ENCODE assay signal across 8 cellular contexts in genomic region chr19:12155324-12155723, GRCh38. TPM values are rescaled to one million over a fixed set of nuclear protein-coding genes. Genes with fewer than 3 reads are reported as not detected.
DNase-seq lines count a peak whose midpoint lies in the region; ATAC-seq, FAIRE-seq and TF ChIP-seq lines count a peak whose summit lies in the region.

No MANE protein-coding gene starts in this region.

- peaks cover 10 to 16% of the 10 kb centered on the region in 2 donors for H3K4me1 Mint-ChIP-seq in natural killer cell treated with Interleukin-12 subunit alpha and Interleukin-12 subunit beta and Interleukin-15 and Interleukin-18, amount 100 ng/mL, for 72 hours (ENCODE audit: low read depth in 2 of 2)

- no peak for TF ChIP-seq POLR2A in H54 (IDR thresholded peaks at IDR 0.05; ENCODE audit: low read depth, low read length)

- H3K27me3 ChIP-seq in BE2C, result no peaks in the 10 kb centered on the region
- no peaks in the 10 kb centered on the region for H3K27me3 ChIP-seq in Karpas-422 (ENCODE audit: low read length)
- H3K27me3 ChIP-seq in duodenal mucosa (ENCODE audit: control insufficient read depth in 1 of 2, insufficient read depth in 2 of 2, low read length in 2 of 2), result no peaks in the 10 kb centered on the region

- H3K36me3 ChIP-seq in BE2C (peaks cover 31% of the 10 kb centered on the region), Karpas-422 (ENCODE audit: insufficient read depth, low read length) (peaks cover 30% of the 10 kb centered on the region), duodenal mucosa (ENCODE audit: control insufficient read depth in 1 of 2, insufficient read depth in 2 of 2, low read length in 2 of 2) (peaks cover 0 to 3% of the 10 kb centered on the region in 2 donors)

- H3K4me3 ChIP-seq in BE2C (ENCODE audit: low read depth, low read length) (peak overlapping the region; percentile 90), Karpas-422 (ENCODE audit: low read length) (peak overlapping the region; percentile 92), duodenal mucosa (ENCODE audit: low read depth in 1 of 2, low read length in 2 of 2) (peak overlapping the region; percentile 84 to 89)

- peak overlapping the region; percentile 89 for H3K4me3 Mint-ChIP-seq in natural killer cell treated with Interleukin-12 subunit alpha and Interleukin-12 subunit beta and Interleukin-15 and Interleukin-18, amount 100 ng/mL, for 72 hours

- H3K9ac ChIP-seq in Karpas-422 (ENCODE audit: low read length) (peak overlapping the region; percentile 98), duodenal mucosa (ENCODE audit: low read depth in 1 of 2, low read length in 2 of 2) (no peak overlapping the region)

- no peak for TF ChIP-seq CTCF in BE2C (IDR thresholded peaks at IDR 0.05; ENCODE audit: low read depth, low read length)

- DNase-seq in BE2C, result no peak
- DNase-seq in Karpas-422, result no peak
- DNase-seq in natural killer cell treated with Interleukin-12 subunit alpha and Interleukin-12 subunit beta and Interleukin-15 and Interleukin-18, amount 100 ng/mL, for 72 hours (ENCODE audit: low spot score), result no peak
- no peak for DNase-seq in DMS79 (lab: John Stamatoyannopoulos, UW)
- no peak for DNase-seq in H54 (ENCODE audit: insufficient read length, low spot score)

- ATAC-seq in natural killer cell treated with Interleukin-12 subunit alpha and Interleukin-12 subunit beta and Interleukin-15 and Interleukin-18, amount 100 ng/mL, for 72 hours, result no peak
- no peak for ATAC-seq in GM19351 (IDR thresholded peaks at IDR 0.05; ENCODE audit: unreplicated experiment)
- no peak for ATAC-seq in HG03139 (IDR thresholded peaks at IDR 0.05; ENCODE audit: unreplicated experiment)

- H4K20me1 ChIP-seq in Karpas-422 (ENCODE audit: insufficient read depth, low read depth, low read length), result no peaks in the 10 kb centered on the region

- H3K27ac Mint-ChIP-seq in natural killer cell treated with Interleukin-12 subunit alpha and Interleukin-12 subunit beta and Interleukin-15 and Interleukin-18, amount 100 ng/mL, for 72 hours, result peak overlapping the region in 1 of 2 donors; percentile 59

- no peak overlapping the region for H2AFZ ChIP-seq in Karpas-422 (ENCODE audit: low read length)

- no peaks in the 10 kb centered on the region for H3K9me3 Mint-ChIP-seq in natural killer cell treated with Interleukin-12 subunit alpha and Interleukin-12 subunit beta and Interleukin-15 and Interleukin-18, amount 100 ng/mL, for 72 hours

- no peak for FAIRE-seq in H54 (lab: Jason Lieb, UNC)

- H3K36me3 Mint-ChIP-seq in natural killer cell treated with Interleukin-12 subunit alpha and Interleukin-12 subunit beta and Interleukin-15 and Interleukin-18, amount 100 ng/mL, for 72 hours, result peaks cover 4% of the 10 kb centered on the region

- H3K9me3 ChIP-seq in BE2C (no peaks in the 10 kb centered on the region), Karpas-422 (ENCODE audit: low read length) (no peaks in the 10 kb centered on the region), duodenal mucosa (ENCODE audit: control insufficient read depth in 1 of 2, low read length in 2 of 2) (no peaks in the 10 kb centered on the region)

- H3K27ac ChIP-seq in Karpas-422 (ENCODE audit: low read length), result no peak overlapping the region
- H3K27ac ChIP-seq in duodenal mucosa (ENCODE audit: low read depth, low read length), result no peak overlapping the region

- peaks cover 47% of the 10 kb centered on the region for H3K79me2 ChIP-seq in Karpas-422 (ENCODE audit: low read length)

- H3K27me3 Mint-ChIP-seq in natural killer cell treated with Interleukin-12 subunit alpha and Interleukin-12 subunit beta and Interleukin-15 and Interleukin-18, amount 100 ng/mL, for 72 hours, result no peaks in the 10 kb centered on the region

- H3K4me1 ChIP-seq in BE2C (no peaks in the 10 kb centered on the region; the same call in 1 of the 2 replicates), Karpas-422 (ENCODE audit: low read length) (peaks cover 19% of the 10 kb centered on the region), duodenal mucosa (ENCODE audit: control insufficient read depth in 1 of 2, insufficient read depth in 2 of 2, low read length in 2 of 2) (peaks cover 4 to 10% of the 10 kb centered on the region in 2 donors)

- H3K9me2 ChIP-seq in Karpas-422 (replicated peaks; ENCODE audit: insufficient read depth, low read length), result no peaks in the 10 kb centered on the region

- peak overlapping the region; percentile 88 for H3K4me2 ChIP-seq in Karpas-422 (ENCODE audit: low read depth, low read length, poor library complexity, severe bottlenecking)

RNA-seq across cellular contexts. Expression of gene ZNF625, which starts 1.2 kb away (rescaled TPM):
- 2.2 TPM for polyA plus RNA-seq in BE2C (2012; ENCODE audit: insufficient read depth, insufficient read length, low read depth)
- 3.9 and 9.7 TPM in 2 replicates for total RNA-seq in Karpas-422 (2014; rRNA removed; shearing (Covaris generic); ENCODE audit: low replicate concordance)
- 1 to 10 TPM; 5.1 to 7.8 TPM for total RNA-seq in natural killer cell treated with Interleukin-12 subunit alpha and Interleukin-12 subunit beta and Interleukin-15 and Interleukin-18, amount 100 ng/mL, for 72 hours

RNA-seq across cellular contexts. Expression of gene ZNF136, which starts 7.6 kb away (rescaled TPM):
- polyA plus RNA-seq in BE2C (2012; ENCODE audit: insufficient read depth, insufficient read length, low read depth), result 7.6 TPM
- 10.1 and 11.1 TPM in 2 replicates for total RNA-seq in Karpas-422 (2014; rRNA removed; shearing (Covaris generic); ENCODE audit: low replicate concordance)
- 10 to 100 TPM; 12.1 to 20.9 TPM for total RNA-seq in natural killer cell treated with Interleukin-12 subunit alpha and Interleukin-12 subunit beta and Interleukin-15 and Interleukin-18, amount 100 ng/mL, for 72 hours

RNA-seq across cellular contexts. Expression of gene ZNF20, which starts 15.2 kb away (rescaled TPM):
- polyA plus RNA-seq in BE2C (2012; ENCODE audit: insufficient read depth, insufficient read length, low read depth), result 4.2 TPM
- total RNA-seq in Karpas-422 (2014; rRNA removed; shearing (Covaris generic); ENCODE audit: low replicate concordance), result 6.2 and 10.0 TPM in 2 replicates
- 1 to 10 TPM; 2.7 to 4.4 TPM for total RNA-seq in natural killer cell treated with Interleukin-12 subunit alpha and Interleukin-12 subunit beta and Interleukin-15 and Interleukin-18, amount 100 ng/mL, for 72 hours
